20 cellular contexts compared by ENCODE assay signal in genomic region chr6:33955566-33955965, GRCh38.
A peak's percentile ranks its signal among the peaks of the same experiment; 100 is the strongest.
DNase-seq lines count a peak whose midpoint lies in the region; FAIRE-seq and TF ChIP-seq lines count a peak whose summit lies in the region.
"Had no signal": no experiment of that assay in that cellular context is flagged by ENCODE, and none has a peak within 500 bp of the region (broad histone marks: within the 10 kb centered on the region; RNA-seq: fewer than 3 reads in every experiment).

No MANE protein-coding gene starts in this region.

- no peaks in the 10 kb centered on the region for H4K20me1 ChIP-seq in H1 (replicated peaks in 1 of 2; ENCODE audit: control insufficient read depth in 1 of 2, insufficient read depth in 2 of 2, low read length in 2 of 2)
- H4K20me1 ChIP-seq: BLaER1 had no signal

- H2BK15ac ChIP-seq in H1 (ENCODE audit: low read length): no peak overlapping the region
- no peak overlapping the region for H2BK15ac ChIP-seq in mesendoderm (replicated peaks; ENCODE audit: low read depth)

- H3K23me2 ChIP-seq in H1 (ENCODE audit: low read depth, low read length): peaks cover 3% of the 10 kb centered on the region; the same call in 1 of the 2 replicates

- H2AFZ ChIP-seq in H1 (ENCODE audit: low read length): no peak overlapping the region
- H2AFZ ChIP-seq: GM23338 had no signal

- no peak overlapping the region for H2BK12ac ChIP-seq in H1 (ENCODE audit: low read depth, low read length)

- H4K91ac ChIP-seq in H1 (replicated peaks; ENCODE audit: insufficient read length, low read length): no peak overlapping the region

- H2BK5ac ChIP-seq in H1 (ENCODE audit: low read depth, low read length) (no peak overlapping the region), mesendoderm (ENCODE audit: low read length) (no peak overlapping the region)

- FAIRE-seq in H1 (lab: Jason Lieb, UNC): no peak
- FAIRE-seq: G401.6, GM12878, GM19239, H54 had no signal

- CTCF ChIA-PET in H1 (lab: Charles Lee; ENCODE audit: partially characterized antibody): interaction anchor here (0.6 to 15.0 kb wide), 10 partner anchors 8 to 199 kb away, joined by 3 to 234 read pairs (median 3); partner anchors contain the start of gene MLN

- no peak for TF ChIP-seq POLR2A in H1 (IDR thresholded peaks at IDR 0.05; ENCODE audit: control extremely low read depth in 1 of 2, low read depth in 2 of 2, low read length in 2 of 2)
- TF ChIP-seq POLR2A in spleen (IDR thresholded peaks at IDR 0.05): no peak

- no peak overlapping the region for H3K27ac ChIP-seq in H1 (ENCODE audit: low read depth, low read length)
- H3K27ac ChIP-seq in mesendoderm (ENCODE audit: low read depth, low read length): no peak overlapping the region
- H3K27ac ChIP-seq in spleen: no peak overlapping the region
- H3K27ac ChIP-seq: BLaER1, C4-2B had no signal

- POLR2A ChIA-PET in H1 (lab: Charles Lee; ENCODE audit: partially characterized antibody): no interaction called here

- DNase-seq in H1 (ENCODE audit: low read depth in 1 of 2, low spot score in 2 of 2) (no peak), mesendoderm (no peak), spleen (peak; percentile 59), GM10266 (ENCODE audit: extremely low spot score) (no peak), NCI-H69 (lab: John Stamatoyannopoulos, UW) (no peak)
- no peak for DNase-seq in activated T-cell treated with anti-CD3 and anti-CD28 coated beads, Interleukin-2, amount 50 U/mL, for 1 hour
- DNase-seq: Caco-2; CD4-positive, CD25-positive, alpha-beta regulatory T cell; CD8-positive, alpha-beta T cell; DMS153; DND-41; HFFc6 had no signal

- H2AK5ac ChIP-seq in H1 (ENCODE audit: low read depth, low read length) (0 out of 2 replicates have a peak overlapping the region, but pooled peaks have one; percentile 39), mesendoderm (ENCODE audit: low read length) (no peak overlapping the region)

- TF ChIP-seq EP300 in H1 (IDR thresholded peaks at IDR 0.05; ENCODE audit: borderline replicate concordance in 1 of 2, low read depth in 2 of 2, low read length in 2 of 2): no peak

- H3K36me3 ChIP-seq in H1 (ENCODE audit: control insufficient read depth in 2 of 4, insufficient read depth in 4 of 4, low read length in 3 of 4) (no peaks in the 10 kb centered on the region), mesendoderm (ENCODE audit: control insufficient read depth, insufficient read depth, low read length) (no peaks in the 10 kb centered on the region), spleen (no peaks in the 10 kb centered on the region)
- H3K36me3 ChIP-seq: BLaER1, HAP-1 had no signal

- no peak for TF ChIP-seq RAD21 in H1 (IDR thresholded peaks at IDR 0.05 in 1 of 2, conservative IDR thresholded peaks at IDR 0.05 in 1 of 2; ENCODE audit: low read depth in 2 of 2, low read length in 2 of 2)

- H3K9ac ChIP-seq in H1 (replicated peaks in 1 of 4; ENCODE audit: extremely low read depth in 1 of 4, low read depth in 3 of 4, low read length in 3 of 4) (no peak overlapping the region), mesendoderm (ENCODE audit: low read length) (no peak overlapping the region)
- H3K9ac ChIP-seq: BLaER1 had no signal

- no peak overlapping the region for H3K4me2 ChIP-seq in H1 (ENCODE audit: insufficient read depth in 1 of 2, low read depth in 2 of 2, low read length in 2 of 2)
- H3K4me2 ChIP-seq in mesendoderm (ENCODE audit: low read length): no peak overlapping the region
- H3K4me2 ChIP-seq: BLaER1, GM23338 had no signal

- H3K23ac ChIP-seq in H1 (ENCODE audit: insufficient read length) (no peak overlapping the region), mesendoderm (ENCODE audit: low read length) (no peak overlapping the region)

- H4K5ac ChIP-seq in H1 (ENCODE audit: insufficient read length, low read depth, low read length) (no peak overlapping the region), mesendoderm (ENCODE audit: low read length) (no peak overlapping the region)

- no peak overlapping the region for H3K4ac ChIP-seq in H1 (replicated peaks; ENCODE audit: insufficient read length, low read depth, low read length)
- no peak overlapping the region for H3K4ac ChIP-seq in mesendoderm (ENCODE audit: low read depth, low read length)

- no peak overlapping the region for H2BK120ac ChIP-seq in H1 (replicated peaks; ENCODE audit: low read depth, low read length)
- no peak overlapping the region for H2BK120ac ChIP-seq in mesendoderm (ENCODE audit: low read depth, low read length)

- 92% methylated on average over 6 of the region's 6 CpGs; no CpG with 5 or more reads in 1 of the 2 experiments for WGBS in H1 (ENCODE audit: extremely low coverage in 1 of 2, insufficient coverage in 1 of 2, insufficient read length in 1 of 2, insufficient replicate concordance in 2 of 2, low coverage in 1 of 2, low lambda C conversion rate in 2 of 2, missing lambda C conversion rate in 1 of 2), 2 experiments
- no CpG with 5 or more reads among the region's 6 CpGs for WGBS in mesendoderm (ENCODE audit: extremely low coverage, insufficient coverage, low lambda C conversion rate)
- WGBS in spleen, 5 donors: 88 to 100% (median 91%) methylated on average over 3 to 6 of the region's 6 CpGs

- H4K8ac ChIP-seq in H1 (ENCODE audit: extremely low read depth, insufficient read depth, low read length): no peak overlapping the region
- no peak overlapping the region for H4K8ac ChIP-seq in mesendoderm (ENCODE audit: low read depth, low read length)

- H3K4me3 ChIP-seq in H1 (ENCODE audit: extremely low read depth in 1 of 4, insufficient read depth in 2 of 4, low read depth in 3 of 4, low read length in 4 of 4): no peak overlapping the region
- H3K4me3 ChIP-seq in mesendoderm (ENCODE audit: low read length): no peak overlapping the region
- no peak overlapping the region for H3K4me3 ChIP-seq in spleen
- H3K4me3 ChIP-seq: BLaER1, GM12878, GM23338, HAP-1 had no signal

- H2BK20ac ChIP-seq in H1 (ENCODE audit: low read length): no peak overlapping the region; the same call in 1 of the 2 replicates

- no peak overlapping the region for H3K56ac ChIP-seq in H1 (replicated peaks; ENCODE audit: insufficient read length, low read depth, low read length)
- peak overlapping the region; percentile 44 for H3K56ac ChIP-seq in mesendoderm (ENCODE audit: low read length)

- intact Hi-C loops in spleen (cut with DNase I; ENCODE audit: low total_unique reads): no loop called here

- H3K18ac ChIP-seq in H1 (ENCODE audit: extremely low read depth, low read length) (no peak overlapping the region), mesendoderm (ENCODE audit: low read length) (no peak overlapping the region)

- TF ChIP-seq CTCF in H1 (IDR thresholded peaks at IDR 0.05; ENCODE audit: control extremely low read depth in 1 of 3, insufficient read depth in 1 of 3, low read depth in 1 of 3, low read length in 3 of 3) (no peak), spleen (IDR thresholded peaks at IDR 0.05 in 8 of 11, conservative IDR thresholded peaks at IDR 0.05 in 3 of 11) (no peak), GM10266 (IDR thresholded peaks at IDR 0.05; ENCODE audit: control insufficient read depth, insufficient read depth, low read depth, missing control alignments) (no peak)

- H3K27me3 ChIP-seq in H1 (replicated peaks in 1 of 4; ENCODE audit: control insufficient read depth in 3 of 4, extremely low read depth in 1 of 4, insufficient read depth in 3 of 4, low read length in 3 of 4) (no peaks in the 10 kb centered on the region; a peak in 3 of 7 replicates), mesendoderm (ENCODE audit: insufficient read depth, low read length, poor library complexity) (no peaks in the 10 kb centered on the region), spleen (replicated peaks in 1 of 7) (peaks cover 0 to 20% (median 0%) of the 10 kb centered on the region in 7 donors)
- H3K27me3 ChIP-seq: BLaER1 had no signal

- H3K79me1 ChIP-seq in H1 (ENCODE audit: low read depth, low read length) (no peaks in the 10 kb centered on the region), mesendoderm (ENCODE audit: low read length) (no peaks in the 10 kb centered on the region)

- H3K4me1 ChIP-seq in H1 (replicated peaks in 1 of 4; ENCODE audit: control insufficient read depth in 3 of 4, insufficient read depth in 4 of 4, low read length in 3 of 4): peaks cover 10 to 20% (median 11%) of the 10 kb centered on the region in 4 experiments
- H3K4me1 ChIP-seq in mesendoderm (ENCODE audit: control insufficient read depth, low read depth, low read length): peaks cover 16% of the 10 kb centered on the region
- no peaks in the 10 kb centered on the region for H3K4me1 ChIP-seq in spleen
- H3K4me1 ChIP-seq: Caco-2 had no signal

- H3K9me3 ChIP-seq in H1 (ENCODE audit: insufficient read depth in 2 of 2, low read depth in 1 of 2, low read length in 1 of 2): no peaks in the 10 kb centered on the region
- no peaks in the 10 kb centered on the region for H3K9me3 ChIP-seq in spleen
- H3K9me3 ChIP-seq: BLaER1, Caco-2, HAP-1 had no signal

- H3K79me2 ChIP-seq in H1 (ENCODE audit: control insufficient read depth in 1 of 2, insufficient read depth in 2 of 2, low read length in 2 of 2): no peaks in the 10 kb centered on the region
- no peaks in the 10 kb centered on the region for H3K79me2 ChIP-seq in mesendoderm (ENCODE audit: control insufficient read depth, insufficient read depth, low read length)

- no peak overlapping the region for H3K14ac ChIP-seq in H1 (ENCODE audit: insufficient read length)

TF ChIP-seq in H1, 55 proteins besides CTCF, POLR2A, EP300 and RAD21:
- no peak for TF ChIP-seq BRCA1 (IDR thresholded peaks at IDR 0.05; ENCODE audit: low read depth, low read length)
- TF ChIP-seq RFX5 (IDR thresholded peaks at IDR 0.05; ENCODE audit: borderline replicate concordance, low read depth, low read length): no peak
- TF ChIP-seq RBBP5 (IDR thresholded peaks at IDR 0.05; ENCODE audit: borderline replicate concordance, low read depth, low read length): no peak
- TF ChIP-seq, protein P1, sequence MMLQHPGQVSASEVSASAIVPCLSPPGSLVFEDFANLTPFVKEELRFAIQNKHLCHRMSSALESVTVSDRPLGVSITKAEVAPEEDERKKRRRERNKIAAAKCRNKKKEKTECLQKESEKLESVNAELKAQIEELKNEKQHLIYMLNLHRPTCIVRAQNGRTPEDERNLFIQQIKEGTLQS (IDR thresholded peaks at IDR 0.05; ENCODE audit: insufficient read depth, low read depth, low read length): no peak
